23 cellular contexts compared by ENCODE assay signal in the genomic region with DNA sequence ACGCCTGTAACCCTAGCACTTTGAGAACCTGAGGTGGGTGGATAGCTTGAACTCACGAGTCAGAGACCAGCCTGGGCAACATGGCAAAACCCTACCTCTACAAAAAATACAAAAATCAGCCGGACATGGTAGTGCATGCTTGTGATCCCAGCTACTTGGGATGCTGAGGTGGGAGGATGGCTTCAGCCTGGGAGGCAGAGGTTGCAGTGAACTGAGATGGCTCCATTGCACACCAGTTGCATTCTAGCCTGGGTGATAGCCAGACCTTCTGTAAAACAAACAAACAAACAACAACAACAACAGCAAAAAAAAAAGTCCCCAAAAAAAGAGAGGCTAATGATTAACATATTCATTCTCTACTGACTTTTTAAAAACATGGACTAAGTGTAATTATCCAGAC.
"Had no signal": no experiment of that assay in that cellular context is flagged by ENCODE, and none has a peak within 500 bp of the region (broad histone marks: within the 10 kb centered on the region; RNA-seq: fewer than 3 reads in every experiment).

No MANE protein-coding gene starts in this region.

- H3K9me3 Mint-ChIP-seq: immature natural killer cell; memory B cell; mesothelial cell of epicardium; natural killer cell; neural crest cell; stimulated activated memory B cell treated with anti-CD40 and anti-IgM and Interleukin-4, amounts not matched to agents 10 μg/mL and 1 μg/mL and 100 μg/mL, for 72 hours; stimulated activated naive CD8-positive, alpha-beta T cell treated with anti-CD3 and anti-CD28 coated beads, Interleukin-15, Interleukin-2, amounts not matched to agents 100 ng/mL and 50 ng/mL, for 24 hours had no signal

- H3K4me1 Mint-ChIP-seq: mesothelial cell of epicardium had no signal

- FAIRE-seq: keratinocyte had no signal

- H3K27me3 ChIP-seq: colonic mucosa, gastrocnemius medialis, spleen, tibial artery had no signal

- H3K4me3 Mint-ChIP-seq: immature natural killer cell; memory B cell; mesothelial cell of epicardium; natural killer cell; neural crest cell; stimulated activated memory B cell treated with anti-CD40 and anti-IgM and Interleukin-4, amounts not matched to agents 10 μg/mL and 1 μg/mL and 100 μg/mL, for 72 hours; stimulated activated naive CD8-positive, alpha-beta T cell treated with anti-CD3 and anti-CD28 coated beads, Interleukin-15, Interleukin-2, amounts not matched to agents 100 ng/mL and 50 ng/mL, for 24 hours had no signal

- H3K36me3 Mint-ChIP-seq: mesothelial cell of epicardium, natural killer cell had no signal

- H3K27ac Mint-ChIP-seq: memory B cell; mesothelial cell of epicardium; natural killer cell; stimulated activated memory B cell treated with anti-CD40 and anti-IgM and Interleukin-4, amounts not matched to agents 10 μg/mL and 1 μg/mL and 100 μg/mL, for 72 hours; stimulated activated naive CD8-positive, alpha-beta T cell treated with anti-CD3 and anti-CD28 coated beads, Interleukin-15, Interleukin-2, amounts not matched to agents 100 ng/mL and 50 ng/mL, for 24 hours had no signal

- DNase-seq: colonic mucosa; effector CD8-positive, alpha-beta T cell; gastrocnemius medialis; immature natural killer cell; left ventricle myocardium inferior; lower lobe of right lung; natural killer cell; occipital lobe; psoas muscle; spleen; stimulated activated CD4-positive, alpha-beta T cell treated with anti-CD3 and anti-CD28 coated beads, Interleukin-15, amount 100 ng/mL, for 24 hours; stimulated activated CD4-positive, alpha-beta T cell treated with anti-CD3 and anti-CD28 coated beads, Interleukin-1b, Interleukin-23, amount 100 ng/mL, for 48 hours; stimulated activated CD4-positive, alpha-beta T cell treated with anti-CD3 and anti-CD28 coated beads, Interleukin-4, amount 100 ng/mL, for 24 hours; tibial artery had no signal

- H3K27ac ChIP-seq: colonic mucosa, gastrocnemius medialis, left ventricle myocardium inferior, lower lobe of right lung, parathyroid adenoma, psoas muscle, tibial artery had no signal

- H3K36me3 ChIP-seq: colonic mucosa, gastrocnemius medialis, left ventricle myocardium inferior, lower lobe of right lung, tibial artery had no signal

- H3K4me3 ChIP-seq: colonic mucosa, gastrocnemius medialis, left ventricle myocardium inferior, lower lobe of right lung, psoas muscle, spleen, tibial artery had no signal

- H3K27me3 Mint-ChIP-seq: memory B cell; stimulated activated memory B cell treated with anti-CD40 and anti-IgM and Interleukin-4, amounts not matched to agents 10 μg/mL and 1 μg/mL and 100 μg/mL, for 72 hours; stimulated activated naive CD8-positive, alpha-beta T cell treated with anti-CD3 and anti-CD28 coated beads, Interleukin-15, Interleukin-2, amounts not matched to agents 100 ng/mL and 50 ng/mL, for 24 hours had no signal

- ATAC-seq: esophagus mucosa; gastrocnemius medialis; natural killer cell; psoas muscle; sciatic nerve; stimulated activated memory B cell treated with anti-CD40 and anti-IgM and Interleukin-4, amounts not matched to agents 10 μg/mL and 1 μg/mL and 100 μg/mL, for 72 hours had no signal

- H3K9me3 ChIP-seq: colonic mucosa, gastrocnemius medialis, left ventricle myocardium inferior, lower lobe of right lung, psoas muscle, spleen, tibial artery had no signal

- H3K4me1 ChIP-seq: colonic mucosa, gastrocnemius medialis, left ventricle myocardium inferior, parathyroid adenoma, psoas muscle had no signal
